ENCODE assay signal across 9 cellular contexts in the genomic region with DNA sequence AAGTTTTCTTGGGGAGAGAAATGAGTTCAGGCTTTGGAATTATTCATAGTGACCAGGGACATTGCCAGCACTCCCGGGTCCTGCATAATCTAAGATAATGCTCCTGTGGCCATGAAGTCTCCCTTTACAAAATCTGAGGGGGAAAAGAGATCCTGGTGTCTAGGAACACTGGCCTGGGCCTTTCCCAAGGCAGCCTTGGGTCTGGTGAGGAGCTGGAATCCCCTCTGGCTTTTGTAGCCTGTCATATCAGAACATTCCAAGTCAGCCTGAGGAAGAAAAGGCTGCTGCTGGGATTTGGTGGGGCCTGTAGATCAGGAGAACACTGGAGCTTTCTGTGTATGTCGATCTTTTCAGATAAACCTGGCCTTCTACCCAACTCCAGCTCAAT. TPM values are rescaled to one million over a fixed set of nuclear protein-coding genes. Genes with fewer than 3 reads are reported as not detected.
DNase-seq lines count a peak whose midpoint lies in the region; ATAC-seq and TF ChIP-seq lines count a peak whose summit lies in the region.
"Had no signal": no experiment of that assay in that cellular context is flagged by ENCODE, and none has a peak within 500 bp of the region (broad histone marks: within the 10 kb centered on the region; RNA-seq: fewer than 3 reads in every experiment).

No MANE protein-coding gene starts in this region.

- no peak overlapping the region for H2AFZ ChIP-seq in PC-9

- peaks cover 29% of the 10 kb centered on the region for H3K4me1 Mint-ChIP-seq in endothelial cell (ENCODE audit: unreplicated experiment)

- no peaks in the 10 kb centered on the region for H3K9me3 ChIP-seq in DOHH2 (ENCODE audit: control insufficient read depth, insufficient read depth, low read length)
- no peaks in the 10 kb centered on the region for H3K9me3 ChIP-seq in PC-9 (ENCODE audit: insufficient read depth, low read depth)
- H3K9me3 ChIP-seq in prostate gland, result no peaks in the 10 kb centered on the region

- peaks cover 5% of the 10 kb centered on the region for H3K27me3 Mint-ChIP-seq in endothelial cell (ENCODE audit: unreplicated experiment)

- H3F3A ChIP-seq in DOHH2 (ENCODE audit: control insufficient read depth, insufficient read depth), result peaks cover 29% of the 10 kb centered on the region
- peaks cover 24% of the 10 kb centered on the region for H3F3A ChIP-seq in PC-9 (ENCODE audit: insufficient read depth, low read depth)

- no peaks in the 10 kb centered on the region for H3K36me3 Mint-ChIP-seq in endothelial cell (ENCODE audit: low read depth, unreplicated experiment)

- DNase-seq in PC-9 (no peak), endothelial cell (ENCODE audit: low spot score) (no peak), prostate gland (ENCODE audit: low spot score) (no peak), NCI-H2107 treated with DMSO at 0.1 percent for 48 hours (lab: John Stamatoyannopoulos, UW; ENCODE audit: unreplicated experiment) (no peak), NCI-H226 (no peak)
- DNase-seq: NCI-H1048 had no signal

- ATAC-seq in HG03460 (IDR thresholded peaks at IDR 0.05; ENCODE audit: unreplicated experiment), result no peak
- ATAC-seq in HG03571 (IDR thresholded peaks at IDR 0.05; ENCODE audit: unreplicated experiment), result no peak

- peaks cover 53% of the 10 kb centered on the region for H3K4me1 ChIP-seq in DOHH2 (ENCODE audit: control insufficient read depth, low read length)
- H3K4me1 ChIP-seq in PC-9 (replicated peaks; ENCODE audit: insufficient read depth), result peaks cover 37% of the 10 kb centered on the region
- peaks cover 12% of the 10 kb centered on the region for H3K4me1 ChIP-seq in prostate gland (replicated peaks)

- H3K9me3 Mint-ChIP-seq in endothelial cell (ENCODE audit: unreplicated experiment), result no peaks in the 10 kb centered on the region

- H3K79me2 ChIP-seq in DOHH2 (ENCODE audit: control insufficient read depth, low read length) (peaks cover 50% of the 10 kb centered on the region), PC-9 (ENCODE audit: low read depth) (peaks cover 40% of the 10 kb centered on the region)

- TF ChIP-seq CTCF in DOHH2 (IDR thresholded peaks at IDR 0.05; ENCODE audit: low read depth, low read length, poor library complexity, severe bottlenecking) (no peak), PC-9 (conservative IDR thresholded peaks at IDR 0.05) (no peak), endothelial cell (IDR thresholded peaks at IDR 0.05; ENCODE audit: unreplicated experiment) (no peak), prostate gland (IDR thresholded peaks at IDR 0.05) (no peak)

- H4K20me1 ChIP-seq in DOHH2 (ENCODE audit: control insufficient read depth, insufficient read depth, low read depth, low read length) (peaks cover 10% of the 10 kb centered on the region), PC-9 (ENCODE audit: insufficient read depth) (peaks cover 5% of the 10 kb centered on the region; the same call in 1 of the 2 replicates)

- intact Hi-C loops in PC-9 (cut with micrococcal nuclease; ENCODE audit: unreplicated experiment), result loop anchor here (5.0 to 10.0 kb wide), 2 partner anchors 58 to 171 kb away; a partner anchor contains a TSS
- intact Hi-C loops in prostate gland (cut with DNase I), result loop anchor here (2.0 to 10.0 kb wide), 3 partner anchors 38 to 171 kb away; a partner anchor contains a TSS

- WGBS in prostate gland, result 29% methylated on average over 2 of the region's 2 CpGs

- peak overlapping the region; percentile 92 for H3K27ac ChIP-seq in DOHH2 (ENCODE audit: low read depth, low read length)
- H3K27ac ChIP-seq in PC-9, result peak overlapping the region; percentile 90
- peak overlapping the region; percentile 91 to 99 for H3K27ac ChIP-seq in prostate gland

- H3K4me2 ChIP-seq in DOHH2 (ENCODE audit: low read length) (peak overlapping the region; percentile 94), PC-9 (peak overlapping the region; percentile 97)

- POLR2A ChIA-PET in PC-9 (lab: Charles Lee; ENCODE audit: unreplicated experiment), result no interaction called here

- CTCF ChIA-PET in PC-9 (lab: Charles Lee), result no interaction called here

- no peaks in the 10 kb centered on the region for H3K9me2 ChIP-seq in DOHH2 (replicated peaks; ENCODE audit: control insufficient read depth, low read length)
- H3K9me2 ChIP-seq in PC-9 (ENCODE audit: insufficient read depth), result no peaks in the 10 kb centered on the region

- peaks cover 25% of the 10 kb centered on the region for H3K36me3 ChIP-seq in DOHH2 (ENCODE audit: control insufficient read depth, low read length)
- 0 out of 2 replicates have a peak, but pooled peaks cover 4% of the 10 kb centered on the region for H3K36me3 ChIP-seq in PC-9 (ENCODE audit: low read depth)
- H3K36me3 ChIP-seq in prostate gland, result no peaks in the 10 kb centered on the region

- TF ChIP-seq POLR2A in prostate gland (IDR thresholded peaks at IDR 0.05), result no peak

- H3K27me3 ChIP-seq in DOHH2 (ENCODE audit: control insufficient read depth, low read length) (no peaks in the 10 kb centered on the region), PC-9 (ENCODE audit: insufficient read depth, low read depth) (no peaks in the 10 kb centered on the region), prostate gland (replicated peaks; ENCODE audit: insufficient read depth) (no peaks in the 10 kb centered on the region)

- H3K27ac Mint-ChIP-seq in endothelial cell (ENCODE audit: unreplicated experiment), result peak overlapping the region; percentile 99

- no TSS peak for BruUV-seq in PC-9 (replicated peaks; lab: Mats Ljungman, UMichigan)

- peak overlapping the region; percentile 92 for H3K4me3 Mint-ChIP-seq in endothelial cell (ENCODE audit: unreplicated experiment)

- H3K4me3 ChIP-seq in DOHH2 (ENCODE audit: low read length) (peak overlapping the region; percentile 92), PC-9 (peak overlapping the region; percentile 73; the same call in 1 of the 2 replicates), prostate gland (no peak overlapping the region)

RNA-seq across cellular contexts. Expression of a gene that starts 1.6 kb away (rescaled TPM):
- total RNA-seq in PC-9 (2021) (44.8 and 60.5 TPM in 2 replicates), endothelial cell (ENCODE audit: unreplicated experiment) (115 TPM), prostate gland (10 to 100 TPM; 71.4 to 92.8 TPM)

Comparison
In these comparisons a context has a peak if more than half of its experiments do, and no peak if none do; other contexts are left out.
1. H3K4me3 ChIP-seq: peak in DOHH2 (single experiment) and PC-9 (single experiment); none in prostate gland (0 of 2).
2. Peak in every context shown above with its lines, with median percentiles within 50 percentile points of each other: H3K27ac ChIP-seq.